In the genomic region with DNA sequence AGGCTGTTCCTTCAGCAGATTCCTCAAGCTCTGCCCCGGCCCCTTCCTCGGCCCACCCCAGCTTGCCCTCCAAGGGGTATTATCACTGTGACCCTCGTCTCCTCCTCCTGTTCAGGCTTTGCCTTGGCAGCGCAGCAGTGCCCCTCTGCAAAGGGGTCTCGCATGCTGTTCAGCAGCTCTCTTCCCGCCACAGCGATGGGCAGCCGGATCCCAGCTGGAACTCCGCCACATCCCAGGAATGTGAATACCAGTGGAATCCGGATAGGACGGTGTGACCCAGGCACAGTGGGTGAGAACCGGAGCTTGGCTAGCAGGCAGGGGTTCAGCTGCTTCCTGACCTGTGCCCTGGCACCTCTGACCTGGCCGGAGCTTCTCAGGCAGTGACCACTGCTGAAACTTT, we compare ENCODE assay signal across 19 cellular contexts. TPM values are rescaled to one million over a fixed set of nuclear protein-coding genes. Genes with fewer than 3 reads are reported as not detected.
A peak's percentile ranks its signal among the peaks of the same experiment; 100 is the strongest.
DNase-seq lines count a peak whose midpoint lies in the region; ATAC-seq and TF ChIP-seq lines count a peak whose summit lies in the region.
"Had no signal": no experiment of that assay in that cellular context is flagged by ENCODE, and none has a peak within 500 bp of the region (broad histone marks: within the 10 kb centered on the region; RNA-seq: fewer than 3 reads in every experiment).

No MANE protein-coding gene starts in this region.

- TF ChIP-seq CTCF in neural cell (IDR thresholded peaks at IDR 0.05; ENCODE audit: poor library complexity, severe bottlenecking), result no peak

- H2AFZ ChIP-seq in neural cell (ENCODE audit: low read depth, low read length), result no peak overlapping the region

- H4K20me1 ChIP-seq in neural cell (ENCODE audit: insufficient read depth), result no peaks in the 10 kb centered on the region

- H3F3A ChIP-seq in neural cell (ENCODE audit: insufficient read depth, low read length, poor library complexity, severe bottlenecking), result no peaks in the 10 kb centered on the region

- H3K4me2 ChIP-seq in neural cell (ENCODE audit: low read length), result no peak overlapping the region
- H3K4me2 ChIP-seq: A549, KMS-11 had no signal

- TF ChIP-seq EP300 in neural cell (conservative IDR thresholded peaks at IDR 0.05; ENCODE audit: poor library complexity, severe bottlenecking), result no peak

- H3K36me3 ChIP-seq in H7 (replicated peaks; ENCODE audit: control insufficient read depth, insufficient read depth, low read length) (no peaks in the 10 kb centered on the region), neural cell (ENCODE audit: insufficient read depth, low read length) (no peaks in the 10 kb centered on the region)

- H3K79me2 ChIP-seq in neural cell (replicated peaks; ENCODE audit: insufficient read depth, low read length), result no peaks in the 10 kb centered on the region

- peak; percentile 3 for DNase-seq in AG20443 (ENCODE audit: low spot score)
- DNase-seq in H7, result peak; percentile 45
- DNase-seq in dermis blood vessel endothelial cell, result peak; percentile 7
- DNase-seq in NCI-H1092 treated with DMSO at 0.1 percent for 48 hours (lab: John Stamatoyannopoulos, UW), result no peak
- no peak for DNase-seq in activated effector memory CD4-positive, alpha-beta T cell treated with Interleukin-2 at 50 U/mL for 16 hours
- DNase-seq in GOT3 (lab: John Stamatoyannopoulos, UW), result no peak
- DNase-seq: Caco-2; CD4-positive, CD25-positive, alpha-beta regulatory T cell; NCI-H1105; NCI-H1694 treated with DMSO at 0.1 percent for 48 hours; NCI-H69; NK-92 treated with Interleukin-12 subunit alpha and Interleukin-12 subunit beta, amount 100 ng/mL, for 24 hours had no signal

- no peaks in the 10 kb centered on the region for H3K27me3 ChIP-seq in H7 (ENCODE audit: control insufficient read depth, insufficient read depth, low read length)
- no peaks in the 10 kb centered on the region for H3K27me3 ChIP-seq in neural cell (ENCODE audit: insufficient read depth, low read depth, low read length)

- no peaks in the 10 kb centered on the region for H3K9me2 ChIP-seq in neural cell (ENCODE audit: insufficient read depth, low read length)

- no peak overlapping the region for H3K9ac ChIP-seq in neural cell (ENCODE audit: low read length)
- H3K9ac ChIP-seq: KMS-11 had no signal

- H3K27ac ChIP-seq in neural cell (ENCODE audit: low read length), result peak overlapping the region; percentile 37
- H3K27ac ChIP-seq: A549, KMS-11 had no signal

- H3K4me3 ChIP-seq in H7 (ENCODE audit: insufficient read depth, low read depth, low read length), result no peak overlapping the region
- no peak overlapping the region for H3K4me3 ChIP-seq in neural cell (ENCODE audit: low read length)
- H3K4me3 ChIP-seq: A549 had no signal

- ATAC-seq in GM19324 (IDR thresholded peaks at IDR 0.05; ENCODE audit: low FRiP score, unreplicated experiment), result no peak
- ATAC-seq: HCT116, HepG2, Panc1 had no signal

- no peaks in the 10 kb centered on the region for H3K9me3 ChIP-seq in neural cell (ENCODE audit: low read length)
- H3K9me3 ChIP-seq: A549, Caco-2 had no signal

- no peak for TF ChIP-seq RAD21 in neural cell (conservative IDR thresholded peaks at IDR 0.05)

TF ChIP-seq in neural cell, 6 proteins besides CTCF, POLR2A, EP300 and RAD21:
- no peak for TF ChIP-seq POLR2AphosphoS5 (IDR thresholded peaks at IDR 0.05)
- TF ChIP-seq, protein P1, sequence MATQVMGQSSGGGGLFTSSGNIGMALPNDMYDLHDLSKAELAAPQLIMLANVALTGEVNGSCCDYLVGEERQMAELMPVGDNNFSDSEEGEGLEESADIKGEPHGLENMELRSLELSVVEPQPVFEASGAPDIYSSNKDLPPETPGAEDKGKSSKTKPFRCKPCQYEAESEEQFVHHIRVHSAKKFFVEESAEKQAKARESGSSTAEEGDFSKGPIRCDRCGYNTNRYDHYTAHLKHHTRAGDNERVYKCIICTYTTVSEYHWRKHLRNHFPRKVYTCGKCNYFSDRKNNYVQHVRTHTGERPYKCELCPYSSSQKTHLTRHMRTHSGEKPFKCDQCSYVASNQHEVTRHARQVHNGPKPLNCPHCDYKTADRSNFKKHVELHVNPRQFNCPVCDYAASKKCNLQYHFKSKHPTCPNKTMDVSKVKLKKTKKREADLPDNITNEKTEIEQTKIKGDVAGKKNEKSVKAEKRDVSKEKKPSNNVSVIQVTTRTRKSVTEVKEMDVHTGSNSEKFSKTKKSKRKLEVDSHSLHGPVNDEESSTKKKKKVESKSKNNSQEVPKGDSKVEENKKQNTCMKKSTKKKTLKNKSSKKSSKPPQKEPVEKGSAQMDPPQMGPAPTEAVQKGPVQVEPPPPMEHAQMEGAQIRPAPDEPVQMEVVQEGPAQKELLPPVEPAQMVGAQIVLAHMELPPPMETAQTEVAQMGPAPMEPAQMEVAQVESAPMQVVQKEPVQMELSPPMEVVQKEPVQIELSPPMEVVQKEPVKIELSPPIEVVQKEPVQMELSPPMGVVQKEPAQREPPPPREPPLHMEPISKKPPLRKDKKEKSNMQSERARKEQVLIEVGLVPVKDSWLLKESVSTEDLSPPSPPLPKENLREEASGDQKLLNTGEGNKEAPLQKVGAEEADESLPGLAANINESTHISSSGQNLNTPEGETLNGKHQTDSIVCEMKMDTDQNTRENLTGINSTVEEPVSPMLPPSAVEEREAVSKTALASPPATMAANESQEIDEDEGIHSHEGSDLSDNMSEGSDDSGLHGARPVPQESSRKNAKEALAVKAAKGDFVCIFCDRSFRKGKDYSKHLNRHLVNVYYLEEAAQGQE (IDR thresholded peaks at IDR 0.05; ENCODE audit: borderline replicate concordance), result no peak
- no peak for TF ChIP-seq TAF1 (IDR thresholded peaks at IDR 0.05; ENCODE audit: low read depth)
- no peak for TF ChIP-seq SMC3 (conservative IDR thresholded peaks at IDR 0.05; ENCODE audit: poor library complexity)
- TF ChIP-seq MXI1 (conservative IDR thresholded peaks at IDR 0.05; ENCODE audit: poor library complexity, severe bottlenecking), result no peak
- no peak for TF ChIP-seq EZH2 (IDR thresholded peaks at IDR 0.05; ENCODE audit: borderline replicate concordance, insufficient read depth, low read length, poor library complexity, severe bottlenecking)

RNA-seq across cellular contexts. Expression of a gene that starts 52.9 kb away (rescaled TPM):
- total RNA-seq in H7 (2014; rRNA removed; shearing (Covaris generic)), result 27.8 and 41.3 TPM in 2 replicates
- 8.9 and 12.6 TPM in 2 replicates for total RNA-seq in dermis blood vessel endothelial cell
- 68.3 and 73.9 TPM in 2 replicates for polyA plus RNA-seq in neural cell
- 31.1 and 37.5 TPM in 2 replicates for polyA minus RNA-seq in neural cell

Comparison
In these comparisons a context has a peak if more than half of its experiments do, and no peak if none do; other contexts are left out.
1. DNase-seq: peak in AG20443 (single experiment), H7 (single experiment) and dermis blood vessel endothelial cell (single experiment); none in NCI-H1092 treated with DMSO at 0.1 percent for 48 hours (single experiment), activated effector memory CD4-positive, alpha-beta T cell treated with Interleukin-2 at 50 U/mL for 16 hours (single experiment) and GOT3 (single experiment).